In the genomic region with DNA sequence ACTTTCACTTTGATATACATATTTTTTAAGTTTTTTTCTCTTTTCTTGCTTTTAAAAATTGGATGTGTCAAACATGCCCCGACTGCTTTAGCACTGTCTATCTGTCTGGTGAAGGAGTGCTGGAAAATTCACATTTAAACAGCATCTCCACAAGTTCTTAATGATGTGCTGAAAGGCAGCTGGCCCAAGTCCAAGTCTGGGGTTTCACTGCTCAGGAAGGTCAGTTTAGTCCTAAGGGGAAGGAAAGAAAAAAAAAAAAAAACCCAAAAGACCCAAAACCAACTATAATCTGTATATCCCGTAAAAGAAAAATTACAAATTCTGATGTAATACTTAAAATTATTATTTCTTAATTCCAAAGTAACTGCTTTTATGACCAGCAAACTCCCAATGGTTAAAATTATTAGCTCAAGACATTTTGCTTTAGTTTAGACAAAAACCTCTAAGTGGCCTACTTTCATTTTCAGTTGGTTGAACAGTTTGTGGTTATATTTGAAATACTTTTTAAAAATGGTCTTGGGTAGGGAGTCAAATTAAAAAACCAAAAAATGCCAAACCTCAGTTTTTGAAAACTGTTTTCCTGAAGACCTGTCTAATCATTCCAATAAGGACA, we compare ENCODE assay signal across 11 cellular contexts.
A peak's percentile ranks its signal among the peaks of the same experiment; 100 is the strongest.
DNase-seq lines count a peak whose midpoint lies in the region; ATAC-seq and TF ChIP-seq lines count a peak whose summit lies in the region.
"Had no signal": no experiment of that assay in that cellular context is flagged by ENCODE, and none has a peak within 500 bp of the region (broad histone marks: within the 10 kb centered on the region; RNA-seq: fewer than 3 reads in every experiment).

No MANE protein-coding gene starts in this region.

- intact Hi-C loops in CD4-positive, alpha-beta memory T cell (cut with micrococcal nuclease): no loop called here
- intact Hi-C loops in natural killer cell (cut with micrococcal nuclease): loop anchor here (5.0 kb wide), 1 partner anchor 605 kb away; the partner anchor contains the start of gene PRDM1

- H3K27me3 ChIP-seq in CD4-positive, alpha-beta memory T cell (ENCODE audit: insufficient read depth, low read length): no peaks in the 10 kb centered on the region

- H3K4me3 Mint-ChIP-seq in CD4-positive, alpha-beta memory T cell: peak overlapping the region in 7 of 8 donors; percentile 39 to 71 (median 56)
- peak overlapping the region; percentile 81 for H3K4me3 Mint-ChIP-seq in natural killer cell
- H3K4me3 Mint-ChIP-seq: memory B cell had no signal

- TF ChIP-seq CTCF in astrocyte of the cerebellum (IDR thresholded peaks at IDR 0.05; ENCODE audit: low read depth, low read length, missing control alignments) (no peak), natural killer cell (IDR thresholded peaks at IDR 0.05) (no peak), GM10248 (IDR thresholded peaks at IDR 0.05; ENCODE audit: control extremely low read depth, extremely low read depth, low read depth, missing control alignments) (no peak)

- CTCF ChIA-PET in CD4-positive, alpha-beta memory T cell (lab: Charles Lee; ENCODE audit: partially characterized antibody): interaction anchor here (0.7 to 4.4 kb wide), 11 partner anchors 14 to 852 kb away, joined by 3 to 23 read pairs (median 3); partner anchors contain the start of gene PRDM1
- CTCF ChIA-PET in GM10248 (lab: Yijun Ruan, JAX): interaction anchor here (0.9 to 3.4 kb wide), 7 partner anchors 8 to 741 kb away, joined by 3 to 12 read pairs (median 4); no protein-coding TSS in a partner anchor

- H3K4me1 Mint-ChIP-seq in CD4-positive, alpha-beta memory T cell: peaks cover 13 to 30% (median 18%) of the 10 kb centered on the region in 4 donors
- H3K4me1 Mint-ChIP-seq in natural killer cell: peaks cover 21 to 28% of the 10 kb centered on the region in 2 donors

- ATAC-seq in natural killer cell (peak in 1 of 3 donors; percentile 40), HG02852 (IDR thresholded peaks at IDR 0.05; ENCODE audit: unreplicated experiment) (no peak)
- ATAC-seq: HCT116 had no signal

- DNase-seq in CD4-positive, alpha-beta memory T cell: no peak
- DNase-seq in M059J (ENCODE audit: low read depth) (peak; percentile 87), astrocyte of the cerebellum (ENCODE audit: low read depth) (peak; percentile 55), natural killer cell (no peak), GM10248 (ENCODE audit: extremely low spot score) (no peak), NCI-H2196 (lab: John Stamatoyannopoulos, UW; ENCODE audit: unreplicated experiment) (no peak), CD1c-positive myeloid dendritic cell (ENCODE audit: extremely low spot score) (no peak)
- DNase-seq: NCI-H1417 treated with DMSO at 0.1 percent for 48 hours had no signal

- in situ Hi-C loops in astrocyte of the cerebellum (cut with HindIII; ENCODE audit: low sequenced_read_pairs): no loop called here

- peaks cover 0 to 5% (median 0%) of the 10 kb centered on the region in 8 donors for H3K9me3 Mint-ChIP-seq in CD4-positive, alpha-beta memory T cell
- no peaks in the 10 kb centered on the region for H3K9me3 Mint-ChIP-seq in natural killer cell
- H3K9me3 Mint-ChIP-seq: memory B cell had no signal

- no peak overlapping the region for H3K4me3 ChIP-seq in CD4-positive, alpha-beta memory T cell (ENCODE audit: low read length in 2 of 2)
- no peak overlapping the region for H3K4me3 ChIP-seq in astrocyte of the cerebellum (ENCODE audit: low read depth, low read length)

- H3K9me3 ChIP-seq in CD4-positive, alpha-beta memory T cell (ENCODE audit: control insufficient read depth in 1 of 2, low read length in 2 of 2): no peaks in the 10 kb centered on the region

- H3K36me3 ChIP-seq in CD4-positive, alpha-beta memory T cell (ENCODE audit: insufficient read depth, low read length): no peaks in the 10 kb centered on the region

- no peak overlapping the region for H3K27ac ChIP-seq in CD4-positive, alpha-beta memory T cell (ENCODE audit: low read depth, low read length)

- peaks cover 0 to 3% of the 10 kb centered on the region in 2 donors for H3K27me3 Mint-ChIP-seq in CD4-positive, alpha-beta memory T cell
- H3K27me3 Mint-ChIP-seq in natural killer cell (ENCODE audit: low read depth in 2 of 2): peaks cover 0 to 6% of the 10 kb centered on the region in 2 donors

- peak overlapping the region in 5 of 7 donors; percentile 14 to 78 (median 37) for H3K27ac Mint-ChIP-seq in CD4-positive, alpha-beta memory T cell
- H3K27ac Mint-ChIP-seq in natural killer cell: peak overlapping the region; percentile 72 to 80
- H3K27ac Mint-ChIP-seq: memory B cell had no signal

- peaks cover 32% of the 10 kb centered on the region for H3K4me1 ChIP-seq in CD4-positive, alpha-beta memory T cell (ENCODE audit: insufficient read depth, low read length)

- POLR2A ChIA-PET in CD4-positive, alpha-beta memory T cell (lab: Charles Lee; ENCODE audit: partially characterized antibody): interaction anchor here (1.5 to 1.7 kb wide), 2 partner anchors 29 to 510 kb away, joined by 4 to 7 read pairs; no protein-coding TSS in a partner anchor
- POLR2A ChIA-PET in GM10248 (lab: Yijun Ruan, JAX): interaction anchor here (0.7 kb wide), 1 partner anchor 52 kb away, joined by 4 read pairs; no protein-coding TSS in a partner anchor

- no peaks in the 10 kb centered on the region for H3K36me3 Mint-ChIP-seq in CD4-positive, alpha-beta memory T cell
- peaks cover under 1% of the 10 kb centered on the region for H3K36me3 Mint-ChIP-seq in natural killer cell
- H3K36me3 Mint-ChIP-seq: memory B cell had no signal

Comparison
In these comparisons a context has a peak if more than half of its experiments do, and no peak if none do; other contexts are left out.
1. DNase-seq: peak in M059J (single experiment) and astrocyte of the cerebellum (single experiment); none in CD4-positive, alpha-beta memory T cell (0 of 5), natural killer cell (single experiment), GM10248 (single experiment), NCI-H2196 (single experiment) and CD1c-positive myeloid dendritic cell (single experiment).